Comparison of ENCODE assay signal across 27 cellular contexts in genomic region chr20:7989379-7989778, GRCh38. TPM values are rescaled to one million over a fixed set of nuclear protein-coding genes. Genes with fewer than 3 reads are reported as not detected.
DNase-seq lines count a peak whose midpoint lies in the region; FAIRE-seq and TF ChIP-seq lines count a peak whose summit lies in the region.
"Had no signal": no experiment of that assay in that cellular context is flagged by ENCODE, and none has a peak within 500 bp of the region (broad histone marks: within the 10 kb centered on the region; RNA-seq: fewer than 3 reads in every experiment).

No MANE protein-coding gene starts in this region.

- FAIRE-seq in endothelial cell of umbilical vein (lab: Jason Lieb, UNC) = no peak
- no peak for FAIRE-seq in small intestine (lab: Jason Lieb, UNC)

- H3K9me1 ChIP-seq in endothelial cell of umbilical vein (replicated peaks; ENCODE audit: control insufficient read depth, extremely low read depth, insufficient read depth, low read length) = no peaks in the 10 kb centered on the region

- no peak overlapping the region for H3K27ac ChIP-seq in OCI-LY3 (ENCODE audit: low read length)
- no peak overlapping the region for H3K27ac ChIP-seq in endothelial cell of umbilical vein (ENCODE audit: insufficient read depth, low read depth, low read length)
- no peak overlapping the region for H3K27ac ChIP-seq in small intestine (ENCODE audit: low read depth in 1 of 2, low read length in 1 of 2)
- no peak overlapping the region for H3K27ac ChIP-seq in right atrium auricular region
- H3K27ac ChIP-seq: coronary artery, gastrocnemius medialis, upper lobe of left lung had no signal

- H3K79me2 ChIP-seq in OCI-LY3 (ENCODE audit: low read length) = no peaks in the 10 kb centered on the region
- no peaks in the 10 kb centered on the region for H3K79me2 ChIP-seq in endothelial cell of umbilical vein (ENCODE audit: control insufficient read depth, insufficient read depth, low read length)

- POLR2A ChIA-PET in endothelial cell of umbilical vein (lab: Charles Lee) = interaction anchor here (0.7 kb wide), 1 partner anchor 891 kb away, joined by 3 read pairs; no protein-coding TSS in a partner anchor

- intact Hi-C loops in endothelial cell of umbilical vein (cut with micrococcal nuclease) = loop anchor here (1.0 kb wide), 1 partner anchor 53 kb away; no protein-coding TSS in a partner anchor

- CTCF ChIA-PET in endothelial cell of umbilical vein (lab: Charles Lee) = interaction anchor here (1.1 to 3.7 kb wide), 9 partner anchors 9 to 732 kb away, joined by 3 to 71 read pairs (median 5); no protein-coding TSS in a partner anchor

- H3K4me3 ChIP-seq in OCI-LY3 (ENCODE audit: low read length) = no peak overlapping the region
- no peak overlapping the region for H3K4me3 ChIP-seq in endothelial cell of umbilical vein (replicated peaks in 1 of 3; ENCODE audit: insufficient read depth in 1 of 3, low read depth in 1 of 3, low read length in 3 of 3)
- H3K4me3 ChIP-seq in small intestine (ENCODE audit: low read depth in 1 of 2, low read length in 2 of 2) = no peak overlapping the region
- no peak overlapping the region for H3K4me3 ChIP-seq in right atrium auricular region
- H3K4me3 ChIP-seq: coronary artery, gastrocnemius medialis, upper lobe of left lung had no signal

- no peak for TF ChIP-seq POLR2A in endothelial cell of umbilical vein (IDR thresholded peaks at IDR 0.05; ENCODE audit: low read depth, low read length)

- H3K4me2 ChIP-seq in OCI-LY3 (ENCODE audit: low read length) = no peak overlapping the region
- H3K4me2 ChIP-seq in endothelial cell of umbilical vein (ENCODE audit: insufficient read depth, low read length) = no peak overlapping the region

- H3K9ac ChIP-seq in OCI-LY3 (ENCODE audit: low read length) (no peak overlapping the region), endothelial cell of umbilical vein (replicated peaks; ENCODE audit: extremely low read depth, insufficient read depth, low read length) (no peak overlapping the region)

- TF ChIP-seq CTCF in OCI-LY3 (IDR thresholded peaks at IDR 0.05; ENCODE audit: low read depth, low read length) = peak; percentile 39; the same call in 1 of the 2 replicates
- no peak for TF ChIP-seq CTCF in endothelial cell of umbilical vein (IDR thresholded peaks at IDR 0.05; ENCODE audit: extremely low read depth in 1 of 2, insufficient read depth in 1 of 2, low read depth in 1 of 2, low read length in 2 of 2)
- peak in 1 of 2 donors; percentile 19 for TF ChIP-seq CTCF in right atrium auricular region (IDR thresholded peaks at IDR 0.05)

- H3K36me3 ChIP-seq in OCI-LY3 (replicated peaks; ENCODE audit: low read depth, low read length) (no peaks in the 10 kb centered on the region), endothelial cell of umbilical vein (ENCODE audit: control insufficient read depth in 2 of 2, extremely low read depth in 1 of 2, insufficient read depth in 2 of 2, low read length in 2 of 2) (no peaks in the 10 kb centered on the region), small intestine (ENCODE audit: control insufficient read depth in 2 of 2, insufficient read depth in 2 of 2, low read length in 2 of 2) (peaks cover 0 to 4% of the 10 kb centered on the region in 2 donors), right atrium auricular region (peaks cover 15% of the 10 kb centered on the region)

- H3K27me3 ChIP-seq in OCI-LY3 (ENCODE audit: low read depth, low read length) (no peaks in the 10 kb centered on the region), endothelial cell of umbilical vein (ENCODE audit: control insufficient read depth in 2 of 2, insufficient read depth in 2 of 2, low read length in 2 of 2) (no peaks in the 10 kb centered on the region), small intestine (ENCODE audit: control insufficient read depth in 2 of 2, insufficient read depth in 2 of 2, low read length in 2 of 2) (no peaks in the 10 kb centered on the region), right atrium auricular region (no peaks in the 10 kb centered on the region)
- H3K27me3 ChIP-seq: gastrocnemius medialis, upper lobe of left lung had no signal

- WGBS in small intestine, 3 donors = 16 to 42% (median 38%) methylated on average over 1 of the region's 1 CpG

- H3K4me1 ChIP-seq in OCI-LY3 (ENCODE audit: low read length) (no peaks in the 10 kb centered on the region), endothelial cell of umbilical vein (ENCODE audit: control insufficient read depth, extremely low read depth, insufficient read depth, low read length) (no peaks in the 10 kb centered on the region), small intestine (ENCODE audit: control insufficient read depth in 2 of 2, insufficient read depth in 1 of 2, low read depth in 1 of 2, low read length in 1 of 2) (no peaks in the 10 kb centered on the region), right atrium auricular region (no peaks in the 10 kb centered on the region)
- H3K4me1 ChIP-seq: gastrocnemius medialis, upper lobe of left lung had no signal

- dilution Hi-C loops in endothelial cell of umbilical vein (cut with MboI; ENCODE audit: extremely low pct_ligation_motif_present, low sequenced_read_pairs) = no loop called here

- H2AFZ ChIP-seq in OCI-LY3 (ENCODE audit: low read depth, low read length) = no peak overlapping the region
- no peak overlapping the region for H2AFZ ChIP-seq in endothelial cell of umbilical vein (ENCODE audit: low read depth, low read length)

- H4K20me1 ChIP-seq in OCI-LY3 (ENCODE audit: insufficient read depth, low read length) = no peaks in the 10 kb centered on the region
- no peaks in the 10 kb centered on the region for H4K20me1 ChIP-seq in endothelial cell of umbilical vein (replicated peaks; ENCODE audit: control insufficient read depth, extremely low read depth, insufficient read depth, low read length)

- H3K9me3 ChIP-seq in OCI-LY3 (ENCODE audit: insufficient read depth, low read length) = no peaks in the 10 kb centered on the region
- no peaks in the 10 kb centered on the region for H3K9me3 ChIP-seq in endothelial cell of umbilical vein (replicated peaks; ENCODE audit: control insufficient read depth, insufficient read depth, low read length)
- H3K9me3 ChIP-seq in small intestine (ENCODE audit: control insufficient read depth, low read depth) = peaks cover 1% of the 10 kb centered on the region
- peaks cover 0 to 9% of the 10 kb centered on the region in 2 donors for H3K9me3 ChIP-seq in right atrium auricular region
- H3K9me3 ChIP-seq: gastrocnemius medialis had no signal

- BruUV-seq in endothelial cell of umbilical vein (replicated peaks; lab: Mats Ljungman, UMichigan) = no TSS peak

- DNase-seq in DMS79 treated with DMSO at 0.1 percent for 48 hours (lab: John Stamatoyannopoulos, UW) = peak; percentile 3
- DNase-seq in DMS79 (lab: John Stamatoyannopoulos, UW) = no peak
- DNase-seq in endothelial cell of umbilical vein (ENCODE audit: low read depth, low spot score) = peak; percentile 11
- DNase-seq in small intestine = peak; percentile 8
- DNase-seq in right atrium auricular region (ENCODE audit: low spot score) = no peak
- DNase-seq in amygdala (lab: John Stamatoyannopoulos, UW) = no peak
- DNase-seq in DMS153 (lab: John Stamatoyannopoulos, UW) = no peak
- DNase-seq: ACHN; activated CD4-positive, alpha-beta T cell treated with anti-CD3 and anti-CD28 coated beads, Interleukin-2, amount 50 U/mL, for 1 hour; activated CD8-positive, alpha-beta memory T cell treated with anti-CD3 and anti-CD28 coated beads, Interleukin-2, amount 50 U/mL, for 4 hours; activated naive CD8-positive, alpha-beta T cell treated with anti-CD3 and anti-CD28 coated beads, Interleukin-2, amount 10 ng/mL, durations not matched to agents 7 days and 5 days; gastrocnemius medialis; HCEC 1CT; KG1; kidney glomerular epithelial cell; mesendoderm; naive B cell; NCI-H1092 treated with DMSO at 0.1 percent for 48 hours; NCI-H2081 treated with DMSO at 0.1 percent for 48 hours; retina; SHP77; stimulated activated CD8-positive, alpha-beta memory T cell treated with anti-CD3 and anti-CD28 coated beads, Interleukin-4, amount 100 ng/mL, for 48 hours; T-helper 1 cell; upper lobe of left lung had no signal

TF ChIP-seq in endothelial cell of umbilical vein, 7 proteins besides CTCF, POLR2A, EP300 and RAD21:
- TF ChIP-seq MAX (IDR thresholded peaks at IDR 0.05; ENCODE audit: insufficient read depth, insufficient read length) (no peak), EZH2 (IDR thresholded peaks at IDR 0.05; ENCODE audit: borderline replicate concordance, low read depth, low read length, severe bottlenecking) (no peak), POLR2AphosphoS5 (IDR thresholded peaks at IDR 0.05; ENCODE audit: insufficient read depth, low read depth, low read length) (no peak), FOS (IDR thresholded peaks at IDR 0.05; ENCODE audit: borderline replicate concordance, insufficient read depth, low read length) (no peak)

RNA-seq across cellular contexts. Expression of gene TMX4, which starts 30.2 kb away (rescaled TPM):
- total RNA-seq in endothelial cell of umbilical vein (26.9 and 30.3 TPM in 2 replicates), right atrium auricular region (100 to 1,000 TPM in 1 of 2 donors, 10 to 100 TPM in 1; 90.4 to 191 TPM)
- polyA plus RNA-seq in endothelial cell of umbilical vein (5.4 and 6.5 TPM in 2 replicates), small intestine (10 to 100 TPM in 1 of 3 donors, 1 to 10 TPM in 2; 4.7 to 16.1 (median 5.4) TPM)
- polyA plus RNA-seq in endothelial cell of umbilical vein (2011; cell fraction: cytosol; rRNA removed) = 8.2 TPM in 2 replicates
- 3.2 and 4.6 TPM in 2 replicates for polyA plus RNA-seq in endothelial cell of umbilical vein (2011; cell fraction: nucleus; rRNA removed)
- polyA plus RNA-seq in endothelial cell of umbilical vein (2012) = 12.9 and 14.6 TPM in 2 replicates
- 15.8 and 18.1 TPM in 2 replicates for polyA minus RNA-seq in endothelial cell of umbilical vein
- 3.6 TPM for polyA minus RNA-seq in endothelial cell of umbilical vein (2011; cell fraction: cytosol; rRNA and poly(A)+ RNA removed)
- 5.3 and 7.7 TPM in 2 replicates for polyA minus RNA-seq in endothelial cell of umbilical vein (2011; cell fraction: nucleus; rRNA and poly(A)+ RNA removed)

RNA-seq across cellular contexts. Expression of gene HAO1, which starts 49.1 kb away (rescaled TPM):
- not detected in 2 replicates for total RNA-seq in endothelial cell of umbilical vein
- polyA plus RNA-seq in endothelial cell of umbilical vein = not detected in 2 replicates
- not detected in 2 replicates for polyA plus RNA-seq in endothelial cell of umbilical vein (2011; cell fraction: cytosol; rRNA removed)
- polyA plus RNA-seq in endothelial cell of umbilical vein (2011; cell fraction: nucleus; rRNA removed) = not detected in 2 replicates
- not detected in 2 replicates for polyA plus RNA-seq in endothelial cell of umbilical vein (2012)
- not detected in 2 replicates for polyA minus RNA-seq in endothelial cell of umbilical vein
- not detected for polyA minus RNA-seq in endothelial cell of umbilical vein (2011; cell fraction: cytosol; rRNA and poly(A)+ RNA removed)
- not detected in 2 replicates for polyA minus RNA-seq in endothelial cell of umbilical vein (2011; cell fraction: nucleus; rRNA and poly(A)+ RNA removed)
- polyA plus RNA-seq in small intestine = under 1 TPM in 1 of 3 donors, not detected in 2; 0.04 TPM
- not detected for total RNA-seq in right atrium auricular region
- total RNA-seq: activated naive CD8-positive, alpha-beta T cell treated with anti-CD3 and anti-CD28 coated beads, Interleukin-2, amount 10 ng/mL, durations not matched to agents 7 days and 5 days; omental fat pad had no signal

Comparison
In these comparisons a context has a peak if more than half of its experiments do, and no peak if none do; other contexts are left out.
1. DNase-seq: peak in DMS79 treated with DMSO at 0.1 percent for 48 hours (single experiment), endothelial cell of umbilical vein (single experiment) and small intestine (single experiment); none in DMS79 (single experiment), right atrium auricular region (single experiment), amygdala (0 of 56) and DMS153 (single experiment).